17 cellular contexts compared by ENCODE assay signal in genomic region chr11:64262271-64263002, GRCh38. TPM values are rescaled to one million over a fixed set of nuclear protein-coding genes. Genes with fewer than 3 reads are reported as not detected.
DNase-seq lines count a peak whose midpoint lies in the region; ATAC-seq and TF ChIP-seq lines count a peak whose summit lies in the region.
"Had no signal": no experiment of that assay in that cellular context is flagged by ENCODE, and none has a peak within 500 bp of the region (broad histone marks: within the 10 kb centered on the region; RNA-seq: fewer than 3 reads in every experiment).

No MANE protein-coding gene starts in this region.

- no peaks in the 10 kb centered on the region for H3K9me2 ChIP-seq in GM23248 (ENCODE audit: insufficient read depth)

- DNase-seq in SJSA1 (ENCODE audit: low read depth in 1 of 2, low spot score in 2 of 2) (no peak), neural progenitor cell (ENCODE audit: low spot score) (no peak), posterior vena cava (ENCODE audit: low spot score) (no peak), GM23248 (no peak)
- DNase-seq: Caco-2, MG63, NCI-H1105 treated with DMSO at 0.1 percent for 48 hours, NCI-H187, NCI-H2171, NCI-H446 treated with DMSO at 0.1 percent for 48 hours, NCI-H748 treated with DMSO at 0.1 percent for 48 hours had no signal

- intact Hi-C loops in posterior vena cava (cut with DNase I), result no loop called here

- no peaks in the 10 kb centered on the region for H3F3A ChIP-seq in neural progenitor cell (ENCODE audit: low read depth)
- H3F3A ChIP-seq in GM23248 (ENCODE audit: insufficient read depth), result no peaks in the 10 kb centered on the region

- H3K4me3 ChIP-seq in BLaER1 (no peak overlapping the region), SJSA1 (no peak overlapping the region), neural progenitor cell (no peak overlapping the region), GM23248 (no peak overlapping the region)
- H3K4me3 ChIP-seq: A549, MG63, PC-9 had no signal

- TF ChIP-seq CTCF in neural progenitor cell (IDR thresholded peaks at IDR 0.05), result no peak

- ATAC-seq in HG03159 (IDR thresholded peaks at IDR 0.05; ENCODE audit: unreplicated experiment), result no peak
- ATAC-seq: Right ventricle myocardium inferior had no signal

- peaks cover 12% of the 10 kb centered on the region for H3K27me3 Mint-ChIP-seq in neural progenitor cell (ENCODE audit: insufficient read depth, low read depth)

- H3K9ac ChIP-seq in BLaER1 (no peak overlapping the region; the same call in 1 of the 2 replicates), neural progenitor cell (no peak overlapping the region), GM23248 (no peak overlapping the region)
- H3K9ac ChIP-seq: KMS-11 had no signal

- H3K4me2 ChIP-seq in BLaER1 (no peak overlapping the region), neural progenitor cell (no peak overlapping the region), GM23248 (ENCODE audit: unreplicated experiment) (no peak overlapping the region)
- H3K4me2 ChIP-seq: A549, KMS-11, PC-9 had no signal

- H3K79me2 ChIP-seq in neural progenitor cell (ENCODE audit: low read depth) (no peaks in the 10 kb centered on the region), GM23248 (ENCODE audit: insufficient read depth) (no peaks in the 10 kb centered on the region)

- H3K27me3 ChIP-seq in BLaER1 (no peaks in the 10 kb centered on the region), SJSA1 (replicated peaks) (no peaks in the 10 kb centered on the region), neural progenitor cell (no peaks in the 10 kb centered on the region), GM23248 (replicated peaks; ENCODE audit: insufficient read depth) (no peaks in the 10 kb centered on the region)
- H3K27me3 ChIP-seq: MG63 had no signal

- WGBS in GM23248 (ENCODE audit: low coverage in 1 of 2, low lambda C conversion rate in 2 of 2, missing lambda C conversion rate in 2 of 2), 2 experiments, result 93 to 94% methylated on average over 42 of the region's 42 CpGs

- H2AFZ ChIP-seq in neural progenitor cell (replicated peaks) (no peak overlapping the region), GM23248 (no peak overlapping the region)
- H2AFZ ChIP-seq: PC-9 had no signal

- H4K20me1 ChIP-seq in BLaER1 (no peaks in the 10 kb centered on the region), neural progenitor cell (ENCODE audit: low read depth) (no peaks in the 10 kb centered on the region), GM23248 (ENCODE audit: insufficient read depth) (no peaks in the 10 kb centered on the region)

- peak overlapping the region; percentile 46 for H3K27ac Mint-ChIP-seq in neural progenitor cell

- H3K4me1 Mint-ChIP-seq in neural progenitor cell, result peaks cover 3% of the 10 kb centered on the region

- no peaks in the 10 kb centered on the region for H3K9me3 ChIP-seq in BLaER1
- H3K9me3 ChIP-seq in SJSA1 (replicated peaks), result no peaks in the 10 kb centered on the region
- no peaks in the 10 kb centered on the region for H3K9me3 ChIP-seq in neural progenitor cell (ENCODE audit: low read depth)
- no peaks in the 10 kb centered on the region for H3K9me3 ChIP-seq in GM23248 (ENCODE audit: low read depth)
- H3K9me3 ChIP-seq: A549, Caco-2, MG63 had no signal

- no peaks in the 10 kb centered on the region for H3K9me3 Mint-ChIP-seq in neural progenitor cell

- H3K36me3 ChIP-seq in BLaER1, result peaks cover 78% of the 10 kb centered on the region
- peaks cover 93% of the 10 kb centered on the region for H3K36me3 ChIP-seq in SJSA1
- no peaks in the 10 kb centered on the region for H3K36me3 ChIP-seq in neural progenitor cell
- H3K36me3 ChIP-seq in GM23248 (ENCODE audit: low read depth), result peaks cover 7% of the 10 kb centered on the region; the same call in 1 of the 2 replicates

- in situ Hi-C loops in GM23248 (cut with MboI), result no loop called here

- H3K27ac ChIP-seq in BLaER1 (peak overlapping the region; percentile 100), SJSA1 (peak overlapping the region; percentile 21; the same call in 1 of the 2 replicates), neural progenitor cell (no peak overlapping the region), GM23248 (no peak overlapping the region)
- H3K27ac ChIP-seq: A549, KMS-11, PC-9 had no signal

- H3K4me3 Mint-ChIP-seq in neural progenitor cell, result no peak overlapping the region

- peaks cover 21% of the 10 kb centered on the region for H3K36me3 Mint-ChIP-seq in neural progenitor cell

- H3K4me1 ChIP-seq in BLaER1, result peaks cover 48% of the 10 kb centered on the region
- H3K4me1 ChIP-seq in SJSA1 (replicated peaks), result peaks cover 19% of the 10 kb centered on the region
- H3K4me1 ChIP-seq in neural progenitor cell, result no peaks in the 10 kb centered on the region
- 0 out of 2 replicates have a peak, but pooled peaks cover 2% of the 10 kb centered on the region for H3K4me1 ChIP-seq in GM23248 (ENCODE audit: insufficient read depth)
- H3K4me1 ChIP-seq: A549, Caco-2 had no signal

RNA-seq across cellular contexts. Expression of gene PLCB3, which starts 11.1 kb away (rescaled TPM):
- 34.3 and 51.5 TPM in 2 replicates for total RNA-seq in SJSA1 (2014; rRNA removed; shearing (Covaris generic))
- total RNA-seq in neural progenitor cell (ENCODE audit: low replicate concordance) (15.6 and 43.4 TPM in 2 replicates), posterior vena cava (10 to 100 TPM; 26.1 to 28.3 TPM)
- 32.7 and 41.7 TPM in 2 replicates for total RNA-seq in GM23248 (2014; rRNA removed; shearing (Covaris generic))
- polyA plus RNA-seq in GM23248 (2016; fragmentation: Nextera tagmentation; extraction: Ambion mirVana), result 6.5 and 7.5 TPM in 2 replicates

RNA-seq across cellular contexts. Expression of gene PPP1R14B, which starts 15.7 kb away (rescaled TPM):
- total RNA-seq in SJSA1 (2014; rRNA removed; shearing (Covaris generic)), result 467 and 505 TPM in 2 replicates
- total RNA-seq in neural progenitor cell (ENCODE audit: low replicate concordance) (107 and 167 TPM in 2 replicates), posterior vena cava (100 to 1,000 TPM; 102 to 190 TPM)
- 231 and 239 TPM in 2 replicates for total RNA-seq in GM23248 (2014; rRNA removed; shearing (Covaris generic))
- 115 and 150 TPM in 2 replicates for polyA plus RNA-seq in GM23248 (2016; fragmentation: Nextera tagmentation; extraction: Ambion mirVana)

RNA-seq across cellular contexts. Expression of gene FKBP2, which starts 21.5 kb away (rescaled TPM):
- 73.4 and 228 TPM in 2 replicates for total RNA-seq in SJSA1 (2014; rRNA removed; shearing (Covaris generic))
- 5.3 and 25.1 TPM in 2 replicates for total RNA-seq in neural progenitor cell (ENCODE audit: low replicate concordance)
- 10 to 100 TPM; 50.6 to 56.7 TPM for total RNA-seq in posterior vena cava
- total RNA-seq in GM23248 (2014; rRNA removed; shearing (Covaris generic)), result 40.7 and 54.4 TPM in 2 replicates
- polyA plus RNA-seq in GM23248 (2016; fragmentation: Nextera tagmentation; extraction: Ambion mirVana), result 185 and 188 TPM in 2 replicates

RNA-seq across cellular contexts. Expression of gene BAD, which starts 22.0 kb away (rescaled TPM):
- total RNA-seq in SJSA1 (2014; rRNA removed; shearing (Covaris generic)), result 154 and 158 TPM in 2 replicates
- 19.0 and 49.6 TPM in 2 replicates for total RNA-seq in neural progenitor cell (ENCODE audit: low replicate concordance)
- total RNA-seq in posterior vena cava, result 10 to 100 TPM; 49.6 to 57.3 TPM
- 94.8 and 170 TPM in 2 replicates for total RNA-seq in GM23248 (2014; rRNA removed; shearing (Covaris generic))
- 146 and 159 TPM in 2 replicates for polyA plus RNA-seq in GM23248 (2016; fragmentation: Nextera tagmentation; extraction: Ambion mirVana)

RNA-seq across cellular contexts. Expression of gene GPR137, which starts 23.2 kb away (rescaled TPM):
- 25.4 and 46.6 TPM in 2 replicates for total RNA-seq in SJSA1 (2014; rRNA removed; shearing (Covaris generic))
- total RNA-seq in neural progenitor cell (ENCODE audit: low replicate concordance) (4.9 and 30.8 TPM in 2 replicates), posterior vena cava (10 to 100 TPM; 23.2 to 27.5 TPM)
- total RNA-seq in GM23248 (2014; rRNA removed; shearing (Covaris generic)), result 20.9 and 37.6 TPM in 2 replicates
- polyA plus RNA-seq in GM23248 (2016; fragmentation: Nextera tagmentation; extraction: Ambion mirVana), result 35.7 and 37.0 TPM in 2 replicates

Comparison
In these comparisons a context has a peak if more than half of its experiments do, and no peak if none do; other contexts are left out.
1. H3K27ac ChIP-seq: peak in BLaER1 (single experiment) and SJSA1 (single experiment); none in neural progenitor cell (single experiment) and GM23248 (single experiment).